ENCODE assay signal across 1 cellular context in the genomic region with DNA sequence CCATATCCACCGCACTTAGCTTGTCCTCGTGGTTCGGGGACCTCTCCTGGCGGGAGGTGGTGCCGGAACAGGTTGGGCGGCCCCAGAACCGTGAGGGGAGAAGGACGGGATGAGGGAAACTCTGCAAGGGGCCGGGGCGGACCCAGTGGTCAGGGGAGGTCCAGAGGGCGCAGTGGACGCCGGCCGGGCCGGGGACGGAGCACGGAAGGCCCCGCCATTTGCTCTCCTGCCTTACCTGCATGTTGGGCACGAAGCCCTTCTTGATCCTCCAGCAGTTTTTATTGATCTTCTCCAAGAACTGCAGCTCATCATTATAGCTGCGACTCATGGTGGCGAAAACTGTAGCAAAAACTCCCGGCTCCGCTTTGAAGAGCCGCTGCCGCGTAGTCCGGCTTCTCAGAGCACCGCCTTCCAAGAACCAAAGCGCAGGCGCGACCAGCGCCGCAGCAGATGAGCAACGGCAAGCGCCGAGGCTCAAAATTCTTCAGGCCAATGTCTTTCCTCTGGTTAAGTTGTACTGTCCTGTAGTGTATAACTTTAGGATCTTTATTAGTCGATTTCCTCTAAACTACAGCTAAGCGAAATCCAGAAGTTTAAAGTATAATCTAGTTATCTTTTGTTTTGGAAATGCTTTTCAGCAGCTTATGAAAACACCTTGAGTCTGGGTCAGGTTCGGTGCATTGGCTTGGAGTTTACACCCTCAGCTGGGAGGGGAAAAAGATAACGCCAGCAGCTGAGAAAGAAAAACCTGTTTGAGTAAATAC.
TF ChIP-seq lines count a peak whose summit lies in the region.

A gene (minus strand): TSS at position 419 of the 764 bp plus-strand sequence. CDS start 91 bp downstream, at position 328.

TF ChIP-seq in HepG2, 621 proteins besides CTCF, POLR2A, EP300 and RAD21 (continued from another document and continues in another):
- TF ChIP-seq, protein P1, sequence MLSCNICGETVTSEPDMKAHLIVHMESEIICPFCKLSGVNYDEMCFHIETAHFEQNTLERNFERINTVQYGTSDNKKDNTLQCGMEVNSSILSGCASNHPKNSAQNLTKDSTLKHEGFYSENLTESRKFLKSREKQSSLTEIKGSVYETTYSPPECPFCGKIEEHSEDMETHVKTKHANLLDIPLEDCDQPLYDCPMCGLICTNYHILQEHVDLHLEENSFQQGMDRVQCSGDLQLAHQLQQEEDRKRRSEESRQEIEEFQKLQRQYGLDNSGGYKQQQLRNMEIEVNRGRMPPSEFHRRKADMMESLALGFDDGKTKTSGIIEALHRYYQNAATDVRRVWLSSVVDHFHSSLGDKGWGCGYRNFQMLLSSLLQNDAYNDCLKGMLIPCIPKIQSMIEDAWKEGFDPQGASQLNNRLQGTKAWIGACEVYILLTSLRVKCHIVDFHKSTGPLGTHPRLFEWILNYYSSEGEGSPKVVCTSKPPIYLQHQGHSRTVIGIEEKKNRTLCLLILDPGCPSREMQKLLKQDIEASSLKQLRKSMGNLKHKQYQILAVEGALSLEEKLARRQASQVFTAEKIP (CRISPR knock-in tag; IDR thresholded peaks at IDR 0.05; ENCODE audit: borderline replicate concordance) = no peak
- no peak for TF ChIP-seq ZNF207 (IDR thresholded peaks at IDR 0.05; ENCODE audit: borderline replicate concordance)
- TF ChIP-seq ZNF562 (CRISPR knock-in tag; IDR thresholded peaks at IDR 0.05; ENCODE audit: borderline replicate concordance) = no peak
- no peak for TF ChIP-seq ZBTB42 (CRISPR knock-in tag; IDR thresholded peaks at IDR 0.05)
- TF ChIP-seq, protein P2, sequence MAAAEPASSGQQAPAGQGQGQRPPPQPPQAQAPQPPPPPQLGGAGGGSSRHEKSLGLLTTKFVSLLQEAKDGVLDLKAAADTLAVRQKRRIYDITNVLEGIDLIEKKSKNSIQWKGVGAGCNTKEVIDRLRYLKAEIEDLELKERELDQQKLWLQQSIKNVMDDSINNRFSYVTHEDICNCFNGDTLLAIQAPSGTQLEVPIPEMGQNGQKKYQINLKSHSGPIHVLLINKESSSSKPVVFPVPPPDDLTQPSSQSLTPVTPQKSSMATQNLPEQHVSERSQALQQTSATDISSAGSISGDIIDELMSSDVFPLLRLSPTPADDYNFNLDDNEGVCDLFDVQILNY (CRISPR knock-in tag; conservative IDR thresholded peaks at IDR 0.05) = no peak
- TF ChIP-seq ZNF850 (CRISPR knock-in tag; conservative IDR thresholded peaks at IDR 0.05) = no peak
- TF ChIP-seq KDM6A (CRISPR knock-in tag; IDR thresholded peaks at IDR 0.05; ENCODE audit: low read depth) = no peak
- TF ChIP-seq ZNF619 (CRISPR knock-in tag; IDR thresholded peaks at IDR 0.05) = no peak
- TF ChIP-seq, protein P3, sequence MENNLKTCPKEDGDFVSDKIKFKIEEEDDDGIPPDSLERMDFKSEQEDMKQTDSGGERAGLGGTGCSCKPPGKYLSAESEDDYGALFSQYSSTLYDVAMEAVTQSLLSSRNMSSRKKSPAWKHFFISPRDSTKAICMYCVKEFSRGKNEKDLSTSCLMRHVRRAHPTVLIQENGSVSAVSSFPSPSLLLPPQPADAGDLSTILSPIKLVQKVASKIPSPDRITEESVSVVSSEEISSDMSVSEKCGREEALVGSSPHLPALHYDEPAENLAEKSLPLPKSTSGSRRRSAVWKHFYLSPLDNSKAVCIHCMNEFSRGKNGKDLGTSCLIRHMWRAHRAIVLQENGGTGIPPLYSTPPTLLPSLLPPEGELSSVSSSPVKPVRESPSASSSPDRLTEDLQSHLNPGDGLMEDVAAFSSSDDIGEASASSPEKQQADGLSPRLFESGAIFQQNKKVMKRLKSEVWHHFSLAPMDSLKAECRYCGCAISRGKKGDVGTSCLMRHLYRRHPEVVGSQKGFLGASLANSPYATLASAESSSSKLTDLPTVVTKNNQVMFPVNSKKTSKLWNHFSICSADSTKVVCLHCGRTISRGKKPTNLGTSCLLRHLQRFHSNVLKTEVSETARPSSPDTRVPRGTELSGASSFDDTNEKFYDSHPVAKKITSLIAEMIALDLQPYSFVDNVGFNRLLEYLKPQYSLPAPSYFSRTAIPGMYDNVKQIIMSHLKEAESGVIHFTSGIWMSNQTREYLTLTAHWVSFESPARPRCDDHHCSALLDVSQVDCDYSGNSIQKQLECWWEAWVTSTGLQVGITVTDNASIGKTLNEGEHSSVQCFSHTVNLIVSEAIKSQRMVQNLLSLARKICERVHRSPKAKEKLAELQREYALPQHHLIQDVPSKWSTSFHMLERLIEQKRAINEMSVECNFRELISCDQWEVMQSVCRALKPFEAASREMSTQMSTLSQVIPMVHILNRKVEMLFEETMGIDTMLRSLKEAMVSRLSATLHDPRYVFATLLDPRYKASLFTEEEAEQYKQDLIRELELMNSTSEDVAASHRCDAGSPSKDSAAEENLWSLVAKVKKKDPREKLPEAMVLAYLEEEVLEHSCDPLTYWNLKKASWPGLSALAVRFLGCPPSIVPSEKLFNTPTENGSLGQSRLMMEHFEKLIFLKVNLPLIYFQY (CRISPR knock-in tag; IDR thresholded peaks at IDR 0.05; ENCODE audit: borderline replicate concordance) = 0 out of 2 replicates have a peak, but pooled peaks have one; percentile 53
- no peak for TF ChIP-seq MED13 (CRISPR knock-in tag; IDR thresholded peaks at IDR 0.05)
- no peak for TF ChIP-seq RXRB (CRISPR knock-in tag; IDR thresholded peaks at IDR 0.05; ENCODE audit: borderline replicate concordance)
- TF ChIP-seq ETV5 (CRISPR knock-in tag; IDR thresholded peaks at IDR 0.05; ENCODE audit: borderline replicate concordance) = no peak
- no peak for TF ChIP-seq ZEB1 (IDR thresholded peaks at IDR 0.05; ENCODE audit: insufficient replicate concordance, low read depth)
- no peak for TF ChIP-seq NR2F2 (IDR thresholded peaks at IDR 0.05; ENCODE audit: borderline replicate concordance, low read depth)
- TF ChIP-seq MAFG (CRISPR knock-in tag; IDR thresholded peaks at IDR 0.05) = no peak
- no peak for TF ChIP-seq GTF2F1 (IDR thresholded peaks at IDR 0.05; ENCODE audit: low read length)
- TF ChIP-seq, protein P4, sequence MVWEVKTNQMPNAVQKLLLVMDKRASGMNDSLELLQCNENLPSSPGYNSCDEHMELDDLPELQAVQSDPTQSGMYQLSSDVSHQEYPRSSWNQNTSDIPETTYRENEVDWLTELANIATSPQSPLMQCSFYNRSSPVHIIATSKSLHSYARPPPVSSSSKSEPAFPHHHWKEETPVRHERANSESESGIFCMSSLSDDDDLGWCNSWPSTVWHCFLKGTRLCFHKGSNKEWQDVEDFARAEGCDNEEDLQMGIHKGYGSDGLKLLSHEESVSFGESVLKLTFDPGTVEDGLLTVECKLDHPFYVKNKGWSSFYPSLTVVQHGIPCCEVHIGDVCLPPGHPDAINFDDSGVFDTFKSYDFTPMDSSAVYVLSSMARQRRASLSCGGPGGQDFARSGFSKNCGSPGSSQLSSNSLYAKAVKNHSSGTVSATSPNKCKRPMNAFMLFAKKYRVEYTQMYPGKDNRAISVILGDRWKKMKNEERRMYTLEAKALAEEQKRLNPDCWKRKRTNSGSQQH (CRISPR knock-in tag; IDR thresholded peaks at IDR 0.05; ENCODE audit: low read depth) = peak; percentile 67; the same call in 1 of the 2 replicates
- TF ChIP-seq ZNF749 (CRISPR knock-in tag; IDR thresholded peaks at IDR 0.05; ENCODE audit: borderline replicate concordance) = no peak
- TF ChIP-seq MTF2 (CRISPR knock-in tag; IDR thresholded peaks at IDR 0.05; ENCODE audit: borderline replicate concordance) = no peak
- no peak for TF ChIP-seq ONECUT2 (CRISPR knock-in tag; IDR thresholded peaks at IDR 0.05)
- TF ChIP-seq, protein P5, sequence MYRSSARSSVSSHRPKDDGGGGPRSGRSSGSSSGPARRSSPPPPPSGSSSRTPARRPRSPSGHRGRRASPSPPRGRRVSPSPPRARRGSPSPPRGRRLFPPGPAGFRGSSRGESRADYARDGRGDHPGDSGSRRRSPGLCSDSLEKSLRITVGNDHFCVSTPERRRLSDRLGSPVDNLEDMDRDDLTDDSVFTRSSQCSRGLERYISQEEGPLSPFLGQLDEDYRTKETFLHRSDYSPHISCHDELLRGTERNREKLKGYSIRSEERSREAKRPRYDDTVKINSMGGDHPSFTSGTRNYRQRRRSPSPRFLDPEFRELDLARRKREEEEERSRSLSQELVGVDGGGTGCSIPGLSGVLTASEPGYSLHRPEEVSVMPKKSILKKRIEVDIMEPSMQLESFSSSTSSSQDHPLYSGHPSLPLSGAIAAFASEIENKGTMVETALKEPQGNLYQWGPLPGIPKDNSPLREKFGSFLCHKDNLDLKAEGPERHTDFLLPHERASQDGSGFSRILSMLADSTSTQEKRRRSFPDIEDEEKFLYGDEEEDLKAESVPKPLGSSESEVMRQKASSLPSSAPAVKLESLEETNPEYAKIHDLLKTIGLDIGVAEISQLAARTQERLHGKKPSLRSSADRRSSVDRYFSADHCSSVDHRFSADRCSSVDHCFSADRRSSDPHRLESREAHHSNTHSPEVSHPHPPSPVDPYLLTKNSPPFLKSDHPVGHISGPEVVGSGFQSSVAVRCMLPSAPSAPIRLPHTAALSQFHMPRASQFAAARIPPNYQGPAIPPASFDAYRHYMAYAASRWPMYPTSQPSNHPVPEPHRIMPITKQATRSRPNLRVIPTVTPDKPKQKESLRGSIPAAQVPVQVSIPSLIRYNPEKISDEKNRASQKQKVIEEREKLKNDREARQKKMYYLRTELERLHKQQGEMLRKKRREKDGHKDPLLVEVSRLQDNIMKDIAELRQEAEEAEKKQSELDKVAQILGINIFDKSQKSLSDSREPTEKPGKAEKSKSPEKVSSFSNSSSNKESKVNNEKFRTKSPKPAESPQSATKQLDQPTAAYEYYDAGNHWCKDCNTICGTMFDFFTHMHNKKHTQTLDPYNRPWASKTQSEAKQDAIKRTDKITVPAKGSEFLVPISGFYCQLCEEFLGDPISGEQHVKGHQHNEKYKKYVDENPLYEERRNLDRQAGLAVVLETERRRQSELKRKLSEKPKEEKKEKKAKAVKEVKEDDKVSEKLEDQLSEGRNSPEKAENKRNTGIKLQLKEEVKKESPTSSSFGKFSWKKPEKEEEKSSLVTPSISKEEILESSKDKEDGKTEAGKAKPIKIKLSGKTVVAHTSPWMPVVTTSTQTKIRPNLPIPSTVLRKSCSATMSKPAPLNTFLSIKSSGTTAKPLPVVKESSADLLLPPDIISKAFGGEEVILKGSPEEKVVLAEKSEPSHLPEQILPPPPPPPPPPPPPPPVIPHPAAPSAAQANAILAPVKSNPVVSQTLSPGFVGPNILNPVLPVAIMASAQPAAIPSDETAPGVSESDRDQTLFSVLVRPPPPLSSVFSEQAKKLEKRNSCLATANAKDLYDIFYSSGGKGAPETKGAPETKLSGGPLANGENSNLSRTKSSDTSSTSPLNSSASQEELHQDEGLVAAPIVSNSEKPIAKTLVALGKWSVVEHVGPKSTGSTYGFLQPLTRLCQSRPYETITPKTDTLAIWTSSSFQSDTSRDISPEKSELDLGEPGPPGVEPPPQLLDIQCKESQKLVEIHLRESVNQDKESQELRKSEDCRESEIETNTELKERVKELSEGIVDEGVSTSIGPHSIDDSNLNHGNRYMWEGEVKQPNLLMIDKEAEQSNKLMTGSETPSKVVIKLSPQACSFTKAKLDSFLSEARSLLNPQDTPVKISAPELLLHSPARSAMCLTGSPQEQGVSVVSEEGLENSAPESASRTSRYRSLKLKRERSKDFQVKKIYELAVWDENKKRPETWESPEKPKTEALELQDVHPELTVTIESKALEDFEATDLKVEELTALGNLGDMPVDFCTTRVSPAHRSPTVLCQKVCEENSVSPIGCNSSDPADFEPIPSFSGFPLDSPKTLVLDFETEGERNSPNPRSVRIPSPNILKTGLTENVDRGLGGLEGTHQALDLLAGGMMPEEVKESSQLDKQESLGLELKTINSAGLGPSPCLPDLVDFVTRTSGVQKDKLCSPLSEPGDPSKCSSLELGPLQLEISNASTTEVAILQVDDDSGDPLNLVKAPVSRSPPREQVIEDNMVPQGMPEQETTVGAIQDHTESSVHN (CRISPR knock-in tag; IDR thresholded peaks at IDR 0.05) = no peak
- no peak for TF ChIP-seq NFIC (IDR thresholded peaks at IDR 0.05; ENCODE audit: low read length)
- no peak for TF ChIP-seq MATR3 (CRISPR knock-in tag; IDR thresholded peaks at IDR 0.05)
- no peak for TF ChIP-seq ZNF879 (CRISPR knock-in tag; IDR thresholded peaks at IDR 0.05)
- TF ChIP-seq, protein P6, sequence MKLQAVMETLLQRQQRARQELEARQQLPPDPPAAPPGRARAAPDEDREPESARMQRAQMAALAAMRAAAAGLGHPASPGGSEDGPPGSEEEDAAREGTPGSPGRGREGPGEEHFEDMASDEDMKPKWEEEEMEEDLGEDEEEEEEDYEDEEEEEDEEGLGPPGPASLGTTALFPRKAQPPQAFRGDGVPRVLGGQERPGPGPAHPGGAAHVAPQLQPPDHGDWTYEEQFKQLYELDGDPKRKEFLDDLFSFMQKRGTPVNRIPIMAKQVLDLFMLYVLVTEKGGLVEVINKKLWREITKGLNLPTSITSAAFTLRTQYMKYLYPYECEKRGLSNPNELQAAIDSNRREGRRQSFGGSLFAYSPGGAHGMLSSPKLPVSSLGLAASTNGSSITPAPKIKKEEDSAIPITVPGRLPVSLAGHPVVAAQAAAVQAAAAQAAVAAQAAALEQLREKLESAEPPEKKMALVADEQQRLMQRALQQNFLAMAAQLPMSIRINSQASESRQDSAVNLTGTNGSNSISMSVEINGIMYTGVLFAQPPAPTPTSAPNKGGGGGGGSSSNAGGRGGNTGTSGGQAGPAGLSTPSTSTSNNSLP (IDR thresholded peaks at IDR 0.05; ENCODE audit: low read depth, low read length) = no peak
- TF ChIP-seq ZNF772 (CRISPR knock-in tag; IDR thresholded peaks at IDR 0.05) = peak; percentile 64; the same call in 1 of the 2 replicates
- TF ChIP-seq, protein P7, sequence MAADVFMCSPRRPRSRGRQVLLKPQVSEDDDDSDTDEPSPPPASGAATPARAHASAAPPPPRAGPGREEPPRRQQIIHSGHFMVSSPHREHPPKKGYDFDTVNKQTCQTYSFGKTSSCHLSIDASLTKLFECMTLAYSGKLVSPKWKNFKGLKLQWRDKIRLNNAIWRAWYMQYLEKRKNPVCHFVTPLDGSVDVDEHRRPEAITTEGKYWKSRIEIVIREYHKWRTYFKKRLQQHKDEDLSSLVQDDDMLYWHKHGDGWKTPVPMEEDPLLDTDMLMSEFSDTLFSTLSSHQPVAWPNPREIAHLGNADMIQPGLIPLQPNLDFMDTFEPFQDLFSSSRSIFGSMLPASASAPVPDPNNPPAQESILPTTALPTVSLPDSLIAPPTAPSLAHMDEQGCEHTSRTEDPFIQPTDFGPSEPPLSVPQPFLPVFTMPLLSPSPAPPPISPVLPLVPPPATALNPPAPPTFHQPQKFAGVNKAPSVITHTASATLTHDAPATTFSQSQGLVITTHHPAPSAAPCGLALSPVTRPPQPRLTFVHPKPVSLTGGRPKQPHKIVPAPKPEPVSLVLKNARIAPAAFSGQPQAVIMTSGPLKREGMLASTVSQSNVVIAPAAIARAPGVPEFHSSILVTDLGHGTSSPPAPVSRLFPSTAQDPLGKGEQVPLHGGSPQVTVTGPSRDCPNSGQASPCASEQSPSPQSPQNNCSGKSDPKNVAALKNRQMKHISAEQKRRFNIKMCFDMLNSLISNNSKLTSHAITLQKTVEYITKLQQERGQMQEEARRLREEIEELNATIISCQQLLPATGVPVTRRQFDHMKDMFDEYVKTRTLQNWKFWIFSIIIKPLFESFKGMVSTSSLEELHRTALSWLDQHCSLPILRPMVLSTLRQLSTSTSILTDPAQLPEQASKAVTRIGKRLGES (CRISPR knock-in tag; IDR thresholded peaks at IDR 0.05; ENCODE audit: borderline replicate concordance) = 0 out of 2 replicates have a peak, but pooled peaks have one; percentile 39
- TF ChIP-seq HNRNPL (IDR thresholded peaks at IDR 0.05; ENCODE audit: low read depth, low read length) = 0 out of 2 replicates have a peak, but pooled peaks have one; percentile 36
- TF ChIP-seq, protein P8, sequence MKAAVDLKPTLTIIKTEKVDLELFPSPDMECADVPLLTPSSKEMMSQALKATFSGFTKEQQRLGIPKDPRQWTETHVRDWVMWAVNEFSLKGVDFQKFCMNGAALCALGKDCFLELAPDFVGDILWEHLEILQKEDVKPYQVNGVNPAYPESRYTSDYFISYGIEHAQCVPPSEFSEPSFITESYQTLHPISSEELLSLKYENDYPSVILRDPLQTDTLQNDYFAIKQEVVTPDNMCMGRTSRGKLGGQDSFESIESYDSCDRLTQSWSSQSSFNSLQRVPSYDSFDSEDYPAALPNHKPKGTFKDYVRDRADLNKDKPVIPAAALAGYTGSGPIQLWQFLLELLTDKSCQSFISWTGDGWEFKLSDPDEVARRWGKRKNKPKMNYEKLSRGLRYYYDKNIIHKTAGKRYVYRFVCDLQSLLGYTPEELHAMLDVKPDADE (CRISPR knock-in tag; IDR thresholded peaks at IDR 0.05) = no peak
